ENCODE assay signal across 8 cellular contexts in the genomic region with DNA sequence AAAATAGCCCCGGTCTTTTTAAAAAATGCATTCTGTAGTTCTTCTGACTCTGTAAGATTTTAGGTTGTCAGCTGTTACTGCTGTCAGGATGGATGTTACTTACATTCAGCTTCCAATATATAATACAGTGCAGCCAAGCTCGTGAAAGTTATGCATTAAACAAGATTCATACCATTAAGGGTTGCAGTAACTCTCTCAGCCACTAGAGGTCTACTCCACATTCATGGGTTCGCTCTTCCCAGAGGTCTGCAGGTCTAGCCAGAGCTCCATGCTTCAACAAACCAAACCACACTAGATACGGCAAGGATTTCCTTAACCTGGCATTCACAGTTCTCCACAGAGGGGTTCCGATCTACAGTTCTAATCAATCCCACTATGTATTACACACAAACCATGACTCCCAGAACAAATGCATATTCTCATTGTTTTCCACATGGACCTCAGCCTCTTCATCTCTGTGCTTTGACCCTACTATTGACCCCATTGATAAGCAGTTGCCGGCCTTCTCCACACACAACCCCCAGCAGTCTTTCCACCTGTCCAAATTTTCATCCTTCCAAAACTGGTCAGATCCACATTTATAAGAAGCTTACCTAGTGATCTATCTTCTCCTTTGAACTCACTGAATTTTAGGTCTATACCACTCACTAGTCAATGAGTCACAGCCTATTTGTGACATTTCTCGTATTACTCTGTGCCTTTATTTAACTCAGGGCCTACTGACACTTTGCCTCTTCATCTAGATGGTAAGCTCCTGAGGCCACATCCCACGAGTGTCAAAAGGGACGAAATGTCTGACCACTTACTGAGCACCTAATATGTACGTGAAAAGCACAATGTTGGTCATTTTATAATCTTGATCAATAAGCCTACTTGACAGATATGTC. TPM values are rescaled to one million over a fixed set of nuclear protein-coding genes. Genes with fewer than 3 reads are reported as not detected.
A peak's percentile ranks its signal among the peaks of the same experiment; 100 is the strongest.
DNase-seq lines count a peak whose midpoint lies in the region; ATAC-seq and TF ChIP-seq lines count a peak whose summit lies in the region.

No MANE protein-coding gene starts in this region.

- H3K27ac ChIP-seq in left lung (no peak overlapping the region), coronary artery (no peak overlapping the region)
- no peak overlapping the region for H3K27ac ChIP-seq in effector memory CD4-positive, alpha-beta T cell (ENCODE audit: insufficient read depth, low read length, poor library complexity, severe bottlenecking)

- intact Hi-C loops in left lung (cut with DNase I) = no loop called here

- no peaks in the 10 kb centered on the region for H3K9me3 Mint-ChIP-seq in activated naive CD4-positive, alpha-beta T cell treated with anti-CD3 and anti-CD28 coated beads, Interleukin-2, amount 10 ng/mL, durations not matched to agents 7 days and 5 days

- no peaks in the 10 kb centered on the region for H3K27me3 ChIP-seq in left lung
- H3K27me3 ChIP-seq in effector memory CD4-positive, alpha-beta T cell (replicated peaks; ENCODE audit: control insufficient read depth, insufficient read depth, low read length, poor library complexity, severe bottlenecking) = no peaks in the 10 kb centered on the region

- H3K9me3 ChIP-seq in left lung = no peaks in the 10 kb centered on the region
- no peaks in the 10 kb centered on the region for H3K9me3 ChIP-seq in effector memory CD4-positive, alpha-beta T cell (ENCODE audit: control insufficient read depth, low read length)

- CTCF ChIA-PET in activated naive CD4-positive, alpha-beta T cell treated with anti-CD3 and anti-CD28 coated beads, Interleukin-2, amount 10 ng/mL, durations not matched to agents 7 days and 5 days (lab: Charles Lee) = interaction anchor here (0.6 to 2.3 kb wide), 13 partner anchors 9 to 640 kb away, joined by 3 to 17 read pairs (median 5); no protein-coding TSS in a partner anchor

- peak; percentile 82 for ATAC-seq in left lung
- no peak for ATAC-seq in HG02970 (IDR thresholded peaks at IDR 0.05; ENCODE audit: low FRiP score, unreplicated experiment)

- H3K27me3 Mint-ChIP-seq in activated naive CD4-positive, alpha-beta T cell treated with anti-CD3 and anti-CD28 coated beads, Interleukin-2, amount 10 ng/mL, durations not matched to agents 7 days and 5 days = peaks cover 7% of the 10 kb centered on the region

- DNase-seq in activated naive CD4-positive, alpha-beta T cell treated with anti-CD3 and anti-CD28 coated beads, Interleukin-2, amount 10 ng/mL, durations not matched to agents 7 days and 5 days = peak; percentile 24
- no peak for DNase-seq in activated naive CD4-positive, alpha-beta T cell treated with Interleukin-2 at 50 U/mL for 16 hours
- DNase-seq in Kasumi-1 (lab: John Stamatoyannopoulos, UW) (peak; percentile 10), amniotic stem cell (lab: John Stamatoyannopoulos, UW) (peak; percentile 4), left lung (no peak), coronary artery (ENCODE audit: low spot score) (no peak)
- no peak for DNase-seq in effector memory CD4-positive, alpha-beta T cell

- H3K4me3 Mint-ChIP-seq in activated naive CD4-positive, alpha-beta T cell treated with anti-CD3 and anti-CD28 coated beads, Interleukin-2, amount 10 ng/mL, durations not matched to agents 7 days and 5 days = no peak overlapping the region

- no peaks in the 10 kb centered on the region for H3K36me3 Mint-ChIP-seq in activated naive CD4-positive, alpha-beta T cell treated with anti-CD3 and anti-CD28 coated beads, Interleukin-2, amount 10 ng/mL, durations not matched to agents 7 days and 5 days

- no peaks in the 10 kb centered on the region for H3K4me1 Mint-ChIP-seq in activated naive CD4-positive, alpha-beta T cell treated with anti-CD3 and anti-CD28 coated beads, Interleukin-2, amount 10 ng/mL, durations not matched to agents 7 days and 5 days

- H3K4me3 ChIP-seq in left lung = no peak overlapping the region
- no peak overlapping the region for H3K4me3 ChIP-seq in effector memory CD4-positive, alpha-beta T cell (ENCODE audit: insufficient read depth, low read depth, low read length, poor library complexity, severe bottlenecking)
- no peak overlapping the region for H3K4me3 ChIP-seq in coronary artery

- TF ChIP-seq CTCF in left lung (IDR thresholded peaks at IDR 0.05) (peak; percentile 48 to 61), coronary artery (IDR thresholded peaks at IDR 0.05) (no peak)

- H3K4me1 ChIP-seq in left lung = no peaks in the 10 kb centered on the region
- no peaks in the 10 kb centered on the region for H3K4me1 ChIP-seq in effector memory CD4-positive, alpha-beta T cell (ENCODE audit: control insufficient read depth, insufficient read depth, low read length, poor library complexity, severe bottlenecking)

- H3K27ac Mint-ChIP-seq in activated naive CD4-positive, alpha-beta T cell treated with anti-CD3 and anti-CD28 coated beads, Interleukin-2, amount 10 ng/mL, durations not matched to agents 7 days and 5 days = no peak overlapping the region

- no peaks in the 10 kb centered on the region for H3K36me3 ChIP-seq in left lung
- H3K36me3 ChIP-seq in effector memory CD4-positive, alpha-beta T cell (ENCODE audit: control insufficient read depth, insufficient read depth, low read length) = no peaks in the 10 kb centered on the region

RNA-seq across cellular contexts. Expression of a gene that starts 33.7 kb away (rescaled TPM):
- 10 to 100 TPM; 18.0 to 28.4 TPM for total RNA-seq in left lung

Comparison
In these comparisons a context has a peak if more than half of its experiments do, and no peak if none do; other contexts are left out.
1. DNase-seq: peak in activated naive CD4-positive, alpha-beta T cell treated with anti-CD3 and anti-CD28 coated beads, Interleukin-2, amount 10 ng/mL, durations not matched to agents 7 days and 5 days (single experiment), Kasumi-1 (2 of 2) and amniotic stem cell (single experiment); none in activated naive CD4-positive, alpha-beta T cell treated with Interleukin-2 at 50 U/mL for 16 hours (single experiment), left lung (0 of 2), effector memory CD4-positive, alpha-beta T cell (0 of 3) and coronary artery (single experiment).